9 cellular contexts compared by ENCODE assay signal in the genomic region with DNA sequence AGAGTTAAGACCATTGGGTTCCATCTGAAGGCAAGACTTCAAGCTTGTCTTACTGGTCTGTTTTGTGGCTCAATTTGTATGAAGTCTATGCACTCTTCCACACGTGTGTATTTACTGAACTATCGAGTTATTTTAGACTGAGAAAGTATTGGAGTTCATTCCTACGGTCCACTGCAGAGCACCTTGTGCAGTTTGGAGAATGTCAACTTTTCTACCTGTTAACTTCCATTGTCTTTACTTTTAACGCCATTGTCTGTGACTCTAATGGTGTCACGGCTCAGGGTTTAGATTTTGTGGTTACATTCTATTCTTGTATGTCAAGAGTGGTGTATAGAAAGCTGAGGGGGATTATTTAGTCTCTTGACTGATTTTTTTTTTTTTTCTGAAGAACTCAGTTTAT. TPM values are rescaled to one million over a fixed set of nuclear protein-coding genes. Genes with fewer than 3 reads are reported as not detected.
A peak's percentile ranks its signal among the peaks of the same experiment; 100 is the strongest.
DNase-seq lines count a peak whose midpoint lies in the region; ATAC-seq, FAIRE-seq and TF ChIP-seq lines count a peak whose summit lies in the region.
"Had no signal": no experiment of that assay in that cellular context is flagged by ENCODE, and none has a peak within 500 bp of the region (broad histone marks: within the 10 kb centered on the region; RNA-seq: fewer than 3 reads in every experiment).

No MANE protein-coding gene starts in this region.

- peaks cover 10% of the 10 kb centered on the region for H3K4me1 Mint-ChIP-seq in Calu3 (ENCODE audit: low read depth, unreplicated experiment)

- H3K9me2 ChIP-seq in neural cell (ENCODE audit: insufficient read depth, low read length), result no peaks in the 10 kb centered on the region

- intact Hi-C loops in Calu3 (cut with micrococcal nuclease; ENCODE audit: unreplicated experiment) (loop anchor here (2.0 to 5.0 kb wide), 3 partner anchors 53 to 224 kb away; no protein-coding TSS in a partner anchor), dorsolateral prefrontal cortex (cut with DNase I) (loop anchor here (5.0 to 10.0 kb wide), 2 partner anchors 63 to 1454 kb away; a partner anchor contains a TSS)

- H3K4me3 Mint-ChIP-seq in Calu3 (ENCODE audit: low read depth, unreplicated experiment), result peak overlapping the region; percentile 89

- TF ChIP-seq CTCF in Calu3 (IDR thresholded peaks at IDR 0.05; ENCODE audit: unreplicated experiment), result no peak
- no peak for TF ChIP-seq CTCF in dorsolateral prefrontal cortex (IDR thresholded peaks at IDR 0.05 in 54 of 56, conservative IDR thresholded peaks at IDR 0.05 in 2 of 56; ENCODE audit: low read depth in 1 of 56, partially characterized antibody in 56 of 56)
- TF ChIP-seq CTCF in neural cell (IDR thresholded peaks at IDR 0.05; ENCODE audit: poor library complexity, severe bottlenecking), result no peak
- TF ChIP-seq CTCF in D721Med (IDR thresholded peaks at IDR 0.05; ENCODE audit: insufficient read depth, missing control alignments), result no peak

- H3K4me3 ChIP-seq in dorsolateral prefrontal cortex (peak overlapping the region in 38 of 59 donors; percentile 5 to 100 (median 96)), neural cell (ENCODE audit: low read length) (peak overlapping the region; percentile 88)

- CTCF ChIA-PET in Calu3 (lab: Charles Lee), result interaction anchor here (0.9 to 1.4 kb wide), 3 partner anchors 136 to 145 kb away, joined by 3 to 5 read pairs (median 4); no protein-coding TSS in a partner anchor

- H3K9ac ChIP-seq in neural cell (ENCODE audit: low read length), result no peak overlapping the region

- TF ChIP-seq RAD21 in neural cell (conservative IDR thresholded peaks at IDR 0.05), result no peak

- H3K36me3 ChIP-seq in neural cell (ENCODE audit: insufficient read depth, low read length), result no peaks in the 10 kb centered on the region

- peaks cover 5% of the 10 kb centered on the region for H4K20me1 ChIP-seq in neural cell (ENCODE audit: insufficient read depth)

- no peak overlapping the region for H2AFZ ChIP-seq in neural cell (ENCODE audit: low read depth, low read length)

- H3K9me3 Mint-ChIP-seq in Calu3 (ENCODE audit: low read depth, unreplicated experiment), result no peaks in the 10 kb centered on the region

- no peaks in the 10 kb centered on the region for H3K9me3 ChIP-seq in neural cell (ENCODE audit: low read length)

- H3K27ac ChIP-seq in dorsolateral prefrontal cortex (peak overlapping the region in 1 of 59 donors; percentile 15), neural cell (ENCODE audit: low read length) (no peak overlapping the region)

- H3K27me3 ChIP-seq in dorsolateral prefrontal cortex (no peaks in the 10 kb centered on the region), neural cell (ENCODE audit: insufficient read depth, low read depth, low read length) (no peaks in the 10 kb centered on the region)

- DNase-seq in Calu3 (no peak), M059J (ENCODE audit: low read depth) (peak; percentile 41), dorsolateral prefrontal cortex (no peak), D721Med (ENCODE audit: insufficient read length, low spot score) (no peak)
- DNase-seq: central memory CD4-positive, alpha-beta T cell had no signal

- no peak for ATAC-seq in HG02588 (IDR thresholded peaks at IDR 0.05; ENCODE audit: unreplicated experiment)
- ATAC-seq in HG02938 (IDR thresholded peaks at IDR 0.05; ENCODE audit: unreplicated experiment), result no peak
- ATAC-seq in GM21423 (IDR thresholded peaks at IDR 0.05; ENCODE audit: unreplicated experiment), result no peak

- peaks cover 72% of the 10 kb centered on the region for H3K36me3 Mint-ChIP-seq in Calu3 (ENCODE audit: insufficient read depth, unreplicated experiment)

- H3K27ac Mint-ChIP-seq in Calu3 (ENCODE audit: unreplicated experiment), result peak overlapping the region; percentile 93

- H3K79me2 ChIP-seq in neural cell (replicated peaks; ENCODE audit: insufficient read depth, low read length), result peaks cover 86% of the 10 kb centered on the region

- H3K4me2 ChIP-seq in neural cell (ENCODE audit: low read length), result peak overlapping the region; percentile 81

- no peaks in the 10 kb centered on the region for H3F3A ChIP-seq in neural cell (ENCODE audit: insufficient read depth, low read length, poor library complexity, severe bottlenecking)

- TF ChIP-seq EP300 in neural cell (conservative IDR thresholded peaks at IDR 0.05; ENCODE audit: poor library complexity, severe bottlenecking), result no peak

- no peaks in the 10 kb centered on the region for H3K27me3 Mint-ChIP-seq in Calu3 (ENCODE audit: unreplicated experiment)

- no TSS peak for BruUV-seq in Calu3 (replicated peaks; lab: Mats Ljungman, UMichigan)

- FAIRE-seq in D721Med (lab: Jason Lieb, UNC), result no peak

TF ChIP-seq in neural cell, 6 proteins besides CTCF, POLR2A, EP300 and RAD21:
- TF ChIP-seq MXI1 (conservative IDR thresholded peaks at IDR 0.05; ENCODE audit: poor library complexity, severe bottlenecking) (no peak), POLR2AphosphoS5 (IDR thresholded peaks at IDR 0.05) (no peak), SMC3 (conservative IDR thresholded peaks at IDR 0.05; ENCODE audit: poor library complexity) (no peak), EZH2 (IDR thresholded peaks at IDR 0.05; ENCODE audit: borderline replicate concordance, insufficient read depth, low read length, poor library complexity, severe bottlenecking) (no peak), TAF1 (IDR thresholded peaks at IDR 0.05; ENCODE audit: low read depth) (no peak)
- TF ChIP-seq, protein P1, sequence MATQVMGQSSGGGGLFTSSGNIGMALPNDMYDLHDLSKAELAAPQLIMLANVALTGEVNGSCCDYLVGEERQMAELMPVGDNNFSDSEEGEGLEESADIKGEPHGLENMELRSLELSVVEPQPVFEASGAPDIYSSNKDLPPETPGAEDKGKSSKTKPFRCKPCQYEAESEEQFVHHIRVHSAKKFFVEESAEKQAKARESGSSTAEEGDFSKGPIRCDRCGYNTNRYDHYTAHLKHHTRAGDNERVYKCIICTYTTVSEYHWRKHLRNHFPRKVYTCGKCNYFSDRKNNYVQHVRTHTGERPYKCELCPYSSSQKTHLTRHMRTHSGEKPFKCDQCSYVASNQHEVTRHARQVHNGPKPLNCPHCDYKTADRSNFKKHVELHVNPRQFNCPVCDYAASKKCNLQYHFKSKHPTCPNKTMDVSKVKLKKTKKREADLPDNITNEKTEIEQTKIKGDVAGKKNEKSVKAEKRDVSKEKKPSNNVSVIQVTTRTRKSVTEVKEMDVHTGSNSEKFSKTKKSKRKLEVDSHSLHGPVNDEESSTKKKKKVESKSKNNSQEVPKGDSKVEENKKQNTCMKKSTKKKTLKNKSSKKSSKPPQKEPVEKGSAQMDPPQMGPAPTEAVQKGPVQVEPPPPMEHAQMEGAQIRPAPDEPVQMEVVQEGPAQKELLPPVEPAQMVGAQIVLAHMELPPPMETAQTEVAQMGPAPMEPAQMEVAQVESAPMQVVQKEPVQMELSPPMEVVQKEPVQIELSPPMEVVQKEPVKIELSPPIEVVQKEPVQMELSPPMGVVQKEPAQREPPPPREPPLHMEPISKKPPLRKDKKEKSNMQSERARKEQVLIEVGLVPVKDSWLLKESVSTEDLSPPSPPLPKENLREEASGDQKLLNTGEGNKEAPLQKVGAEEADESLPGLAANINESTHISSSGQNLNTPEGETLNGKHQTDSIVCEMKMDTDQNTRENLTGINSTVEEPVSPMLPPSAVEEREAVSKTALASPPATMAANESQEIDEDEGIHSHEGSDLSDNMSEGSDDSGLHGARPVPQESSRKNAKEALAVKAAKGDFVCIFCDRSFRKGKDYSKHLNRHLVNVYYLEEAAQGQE (IDR thresholded peaks at IDR 0.05; ENCODE audit: borderline replicate concordance), result no peak

RNA-seq across cellular contexts. Expression of a gene that starts 3.8 kb away (rescaled TPM):
- 213 and 229 TPM in 2 replicates for total RNA-seq in Calu3 (2022)
- total RNA-seq in M059J (2014; rRNA removed; shearing (Covaris generic)), result 301 and 404 TPM in 2 replicates
- 100 to 1,000 TPM in 11 of 120 experiments, 10 to 100 TPM in 109; 54.8 to 115 (median 81.7) TPM for total RNA-seq in dorsolateral prefrontal cortex
- polyA plus RNA-seq in neural cell, result 68.3 and 75.0 TPM in 2 replicates
- 157 and 177 TPM in 2 replicates for polyA minus RNA-seq in neural cell
